ENCODE assay signal across 21 cellular contexts in genomic region chr5:107951322-107951721, GRCh38.
A peak's percentile ranks its signal among the peaks of the same experiment; 100 is the strongest.
DNase-seq lines count a peak whose midpoint lies in the region; ATAC-seq and TF ChIP-seq lines count a peak whose summit lies in the region.
"Had no signal": no experiment of that assay in that cellular context is flagged by ENCODE, and none has a peak within 500 bp of the region (broad histone marks: within the 10 kb centered on the region; RNA-seq: fewer than 3 reads in every experiment).

No MANE protein-coding gene starts in this region.

- DNase-seq in activated CD8-positive, alpha-beta T cell treated with anti-CD3 and anti-CD28 coated beads, Interleukin-2, amount 10 ng/mL, durations not matched to agents 7 days and 5 days: no peak
- DNase-seq in activated CD8-positive, alpha-beta T cell treated with anti-CD3 and anti-CD28 coated beads for 36 hours: no peak
- DNase-seq in G401 (ENCODE audit: low spot score) (peak; percentile 58), cerebellum (ENCODE audit: low spot score) (peak; percentile 16), psoas muscle (no peak), ureter (ENCODE audit: low spot score) (no peak), tibial artery (no peak)
- DNase-seq: ACHN, AML-193, COR-L47, DMS53, NCI-H1105, NCI-H1694, NCI-H2107, NCI-H446, NCI-H774, SHP77 had no signal

- WGBS in psoas muscle, 3 donors: 22 to 33% (median 33%) methylated on average over 3 of the region's 3 CpGs

- H3K27me3 ChIP-seq in psoas muscle (ENCODE audit: insufficient read depth in 3 of 3, low read length in 2 of 3): no peaks in the 10 kb centered on the region
- H3K27me3 ChIP-seq in tibial artery: no peaks in the 10 kb centered on the region

- peak overlapping the region; percentile 55 for H3K27ac Mint-ChIP-seq in activated CD8-positive, alpha-beta T cell treated with anti-CD3 and anti-CD28 coated beads, Interleukin-2, amount 10 ng/mL, durations not matched to agents 7 days and 5 days
- H3K27ac Mint-ChIP-seq in activated CD8-positive, alpha-beta T cell treated with anti-CD3 and anti-CD28 coated beads for 36 hours: no peak overlapping the region
- H3K27ac Mint-ChIP-seq: IgD-negative memory B cell had no signal

- H3K4me3 ChIP-seq in psoas muscle (no peak overlapping the region), tibial artery (no peak overlapping the region)
- H3K4me3 ChIP-seq: HAP-1 had no signal

- H3K9me3 ChIP-seq in psoas muscle: no peaks in the 10 kb centered on the region
- H3K9me3 ChIP-seq in tibial artery: no peaks in the 10 kb centered on the region
- H3K9me3 ChIP-seq: HAP-1 had no signal

- CTCF ChIA-PET in activated CD8-positive, alpha-beta T cell treated with anti-CD3 and anti-CD28 coated beads, Interleukin-2, amount 10 ng/mL, durations not matched to agents 7 days and 5 days (lab: Charles Lee): interaction anchor here (1.0 kb wide), 1 partner anchor 13 kb away, joined by 3 read pairs; no protein-coding TSS in a partner anchor
- CTCF ChIA-PET in activated CD8-positive, alpha-beta T cell treated with anti-CD3 and anti-CD28 coated beads for 36 hours (lab: Charles Lee): interaction anchor here (1.3 kb wide), 1 partner anchor 33 kb away, joined by 3 read pairs; no protein-coding TSS in a partner anchor

- peaks cover 24% of the 10 kb centered on the region for H3K4me1 Mint-ChIP-seq in activated CD8-positive, alpha-beta T cell treated with anti-CD3 and anti-CD28 coated beads, Interleukin-2, amount 10 ng/mL, durations not matched to agents 7 days and 5 days (ENCODE audit: low read depth)
- H3K4me1 Mint-ChIP-seq in activated CD8-positive, alpha-beta T cell treated with anti-CD3 and anti-CD28 coated beads for 36 hours (ENCODE audit: low read depth): peaks cover 22% of the 10 kb centered on the region
- H3K4me1 Mint-ChIP-seq: IgD-negative memory B cell had no signal

- no peaks in the 10 kb centered on the region for H3K36me3 ChIP-seq in psoas muscle (ENCODE audit: insufficient read depth in 1 of 2, low read depth in 1 of 2)
- H3K36me3 ChIP-seq in tibial artery: no peaks in the 10 kb centered on the region
- H3K36me3 ChIP-seq: HAP-1 had no signal

- no peak overlapping the region for H3K4me3 Mint-ChIP-seq in activated CD8-positive, alpha-beta T cell treated with anti-CD3 and anti-CD28 coated beads, Interleukin-2, amount 10 ng/mL, durations not matched to agents 7 days and 5 days
- H3K4me3 Mint-ChIP-seq in activated CD8-positive, alpha-beta T cell treated with anti-CD3 and anti-CD28 coated beads for 36 hours: no peak overlapping the region
- H3K4me3 Mint-ChIP-seq: IgD-negative memory B cell had no signal

- H3K27ac ChIP-seq in psoas muscle: no peak overlapping the region
- no peak overlapping the region for H3K27ac ChIP-seq in tibial artery
- H3K27ac ChIP-seq: HL-60 had no signal

- in situ Hi-C loops in G401 (cut with HindIII; ENCODE audit: low sequenced_read_pairs): no loop called here

- H3K36me3 Mint-ChIP-seq in activated CD8-positive, alpha-beta T cell treated with anti-CD3 and anti-CD28 coated beads, Interleukin-2, amount 10 ng/mL, durations not matched to agents 7 days and 5 days (ENCODE audit: low read depth): peaks cover 7% of the 10 kb centered on the region
- H3K36me3 Mint-ChIP-seq in activated CD8-positive, alpha-beta T cell treated with anti-CD3 and anti-CD28 coated beads for 36 hours (ENCODE audit: low read depth): no peaks in the 10 kb centered on the region

- no peaks in the 10 kb centered on the region for H3K9me3 Mint-ChIP-seq in activated CD8-positive, alpha-beta T cell treated with anti-CD3 and anti-CD28 coated beads, Interleukin-2, amount 10 ng/mL, durations not matched to agents 7 days and 5 days (ENCODE audit: insufficient read depth)
- H3K9me3 Mint-ChIP-seq in activated CD8-positive, alpha-beta T cell treated with anti-CD3 and anti-CD28 coated beads for 36 hours: no peaks in the 10 kb centered on the region
- H3K9me3 Mint-ChIP-seq: IgD-negative memory B cell had no signal

- H3K27me3 Mint-ChIP-seq in activated CD8-positive, alpha-beta T cell treated with anti-CD3 and anti-CD28 coated beads, Interleukin-2, amount 10 ng/mL, durations not matched to agents 7 days and 5 days (ENCODE audit: low read depth): no peaks in the 10 kb centered on the region
- H3K27me3 Mint-ChIP-seq in activated CD8-positive, alpha-beta T cell treated with anti-CD3 and anti-CD28 coated beads for 36 hours: no peaks in the 10 kb centered on the region
- H3K27me3 Mint-ChIP-seq: IgD-negative memory B cell had no signal

- intact Hi-C loops in activated CD8-positive, alpha-beta T cell treated with anti-CD3 and anti-CD28 coated beads for 36 hours (cut with micrococcal nuclease): no loop called here
- intact Hi-C loops in psoas muscle (cut with DNase I): no loop called here
- intact Hi-C loops in tibial artery (cut with DNase I; ENCODE audit: low total_unique reads): no loop called here

- POLR2A ChIA-PET in activated CD8-positive, alpha-beta T cell treated with anti-CD3 and anti-CD28 coated beads, Interleukin-2, amount 10 ng/mL, durations not matched to agents 7 days and 5 days (lab: Charles Lee): no interaction called here
- POLR2A ChIA-PET in activated CD8-positive, alpha-beta T cell treated with anti-CD3 and anti-CD28 coated beads for 36 hours (lab: Charles Lee): interaction anchor here (0.9 kb wide), 1 partner anchor 30 kb away, joined by 3 read pairs; no protein-coding TSS in a partner anchor

- TF ChIP-seq CTCF in activated CD8-positive, alpha-beta T cell treated with anti-CD3 and anti-CD28 coated beads for 36 hours (IDR thresholded peaks at IDR 0.05): no peak
- no peak for TF ChIP-seq CTCF in psoas muscle (IDR thresholded peaks at IDR 0.05)
- no peak for TF ChIP-seq CTCF in tibial artery (IDR thresholded peaks at IDR 0.05)

- H3K4me1 ChIP-seq in psoas muscle: peaks cover 16% of the 10 kb centered on the region
- no peaks in the 10 kb centered on the region for H3K4me1 ChIP-seq in tibial artery

- no peak for ATAC-seq in activated CD8-positive, alpha-beta T cell treated with anti-CD3 and anti-CD28 coated beads, Interleukin-2, amount 10 ng/mL, durations not matched to agents 7 days and 5 days
- no peak for ATAC-seq in activated CD8-positive, alpha-beta T cell treated with anti-CD3 and anti-CD28 coated beads for 36 hours
- ATAC-seq in psoas muscle: peak; percentile 47 to 70 (median 64)
- ATAC-seq: Panc1 had no signal

Comparison
In these comparisons a context has a peak if more than half of its experiments do, and no peak if none do; other contexts are left out.
1. ATAC-seq: peak in psoas muscle (4 of 4); none in activated CD8-positive, alpha-beta T cell treated with anti-CD3 and anti-CD28 coated beads, Interleukin-2, amount 10 ng/mL, durations not matched to agents 7 days and 5 days (single experiment) and activated CD8-positive, alpha-beta T cell treated with anti-CD3 and anti-CD28 coated beads for 36 hours (single experiment).
2. DNase-seq: peak in G401 (single experiment) and cerebellum (single experiment); none in activated CD8-positive, alpha-beta T cell treated with anti-CD3 and anti-CD28 coated beads, Interleukin-2, amount 10 ng/mL, durations not matched to agents 7 days and 5 days (single experiment), activated CD8-positive, alpha-beta T cell treated with anti-CD3 and anti-CD28 coated beads for 36 hours (single experiment), psoas muscle (0 of 2), ureter (single experiment) and tibial artery (0 of 2).